Comparison of ENCODE assay signal across 1 cellular context in the genomic region with DNA sequence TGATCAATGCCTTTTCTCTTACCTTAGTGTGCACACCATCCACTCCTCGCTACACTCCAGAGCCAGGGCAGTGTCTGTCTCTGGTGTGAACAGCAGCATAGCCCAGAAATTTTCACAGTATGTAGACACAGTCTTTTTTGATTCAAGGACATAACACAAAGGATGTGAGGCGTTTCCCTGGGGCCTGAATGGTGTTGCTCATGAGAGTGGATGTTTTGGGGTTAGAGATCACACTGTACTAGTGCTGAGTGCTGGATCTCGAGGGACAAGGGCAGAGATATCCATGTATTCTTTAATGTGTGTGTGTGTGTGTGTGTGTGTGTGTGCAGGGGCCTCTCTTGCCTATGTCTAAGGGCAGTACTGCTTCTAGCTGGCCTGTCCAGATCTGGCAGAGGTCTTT.
TF ChIP-seq lines count a peak whose summit lies in the region.

No MANE protein-coding gene starts in this region.

TF ChIP-seq in HEK293T, 16 proteins besides CTCF, POLR2A, EP300 and RAD21 (continued from another document):
- TF ChIP-seq BHLHE40 (IDR thresholded peaks at IDR 0.05; ENCODE audit: borderline replicate concordance), result no peak
- no peak for TF ChIP-seq FOXK2 (IDR thresholded peaks at IDR 0.05)
- no peak for TF ChIP-seq NFRKB (IDR thresholded peaks at IDR 0.05)
- TF ChIP-seq L3MBTL2 (conservative IDR thresholded peaks at IDR 0.05), result no peak
- TF ChIP-seq FOXA1 (IDR thresholded peaks at IDR 0.05), result no peak
